19 cellular contexts compared by ENCODE assay signal in the genomic region with DNA sequence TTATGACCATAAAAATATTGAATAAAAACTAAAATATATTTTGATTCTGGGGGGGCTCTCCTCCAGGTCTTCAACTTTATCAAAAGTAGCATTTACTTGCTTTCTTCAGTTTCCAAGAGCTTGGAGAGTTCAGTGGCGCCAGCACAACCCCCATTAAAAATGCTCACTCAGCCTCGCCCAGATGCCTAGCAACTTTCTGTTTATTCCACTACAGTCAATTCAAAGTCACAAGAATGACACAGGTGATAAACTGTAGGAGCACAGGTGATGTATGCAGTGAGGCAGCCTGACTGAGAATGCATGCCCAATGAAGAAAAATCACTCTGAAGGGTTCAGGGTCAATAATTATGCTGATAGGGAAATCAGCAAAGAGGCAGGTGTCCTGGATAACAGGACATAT.
"Had no signal": no experiment of that assay in that cellular context is flagged by ENCODE, and none has a peak within 500 bp of the region (broad histone marks: within the 10 kb centered on the region; RNA-seq: fewer than 3 reads in every experiment).

No MANE protein-coding gene starts in this region.

- H3K4me3 ChIP-seq: adrenal gland, gastrocnemius medialis, ovary, right lobe of liver, smooth muscle cell, stomach, upper lobe of left lung had no signal

- ATAC-seq: activated naive CD4-positive, alpha-beta T cell treated with anti-CD3 and anti-CD28 coated beads, Interleukin-2, amount 50 U/mL, for 72 hours; esophagus mucosa; gastrocnemius medialis; naive thymus-derived CD4-positive, alpha-beta T cell; right lobe of liver; T-helper 17 cell had no signal

- H3K36me3 ChIP-seq: adrenal gland, gastrocnemius medialis, ovary, right lobe of liver, stomach, upper lobe of left lung, WERI-Rb-1 had no signal

- H3K27me3 ChIP-seq: adrenal gland, gastrocnemius medialis, ovary, right lobe of liver, stomach, upper lobe of left lung had no signal

- DNase-seq: activated CD4-positive, alpha-beta T cell treated with anti-CD3 and anti-CD28 coated beads for 1 hour; activated CD4-positive, alpha-beta T cell treated with anti-CD3 and anti-CD28 coated beads, Interleukin-2, amount 50 U/mL, for 48 hours; activated gamma-delta T cell treated with Interleukin-2 at 50 U/mL for 16 hours; adrenal gland; effector CD4-positive, alpha-beta T cell; gastrocnemius medialis; head of caudate nucleus; mesenchymal stem cell; naive thymus-derived CD4-positive, alpha-beta T cell; ovary; right lobe of liver; stimulated activated CD4-positive, alpha-beta T cell treated with anti-CD3 and anti-CD28 coated beads, Interleukin-4, amount 100 ng/mL, for 1 hour; stomach; T-helper 17 cell; upper lobe of left lung; WERI-Rb-1 had no signal

- H3K9me3 ChIP-seq: adrenal gland, gastrocnemius medialis, ovary, right lobe of liver, stomach, upper lobe of left lung had no signal

- H3K27ac ChIP-seq: adrenal gland, ovary, right lobe of liver, stomach, upper lobe of left lung, WERI-Rb-1 had no signal
